Comparison of ENCODE assay signal across 14 cellular contexts in the genomic region with DNA sequence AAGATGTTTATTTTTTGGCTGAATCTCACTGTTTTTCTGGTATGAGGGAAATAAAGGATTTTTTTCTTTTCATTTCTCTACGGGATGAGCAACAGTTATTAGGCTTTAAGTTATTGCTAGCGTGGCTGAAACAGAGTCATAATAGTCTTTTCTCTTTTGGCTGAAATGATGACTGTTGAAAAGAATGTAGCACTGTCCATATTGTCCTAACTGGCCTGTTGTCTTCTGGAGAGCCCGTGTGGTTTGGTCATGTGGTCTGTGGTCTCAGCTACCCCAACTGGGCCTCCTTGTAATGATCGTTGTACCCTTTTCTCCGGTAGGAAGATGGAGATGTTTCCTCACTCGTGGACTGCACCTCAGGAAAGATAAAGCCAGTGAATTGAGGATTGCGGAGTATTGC.
"Had no signal": no experiment of that assay in that cellular context is flagged by ENCODE, and none has a peak within 500 bp of the region (broad histone marks: within the 10 kb centered on the region; RNA-seq: fewer than 3 reads in every experiment).

No MANE protein-coding gene starts in this region.

- DNase-seq: activated B cell treated with CpG ODN at 0.5 μM for 24 hours; activated CD4-positive, alpha-beta T cell treated with anti-CD3 and anti-CD28 coated beads, Interleukin-2, amount 10 ng/mL, durations not matched to agents 24 days and 14 days; activated naive CD4-positive, alpha-beta T cell treated with anti-CD3 and anti-CD28 coated beads, Interleukin-2, amount 50 U/mL, for 16 hours; activated T-cell treated with anti-CD3 and anti-CD28 coated beads for 4 hours; amniotic stem cell; cerebellar nuclear complex; heart right ventricle; islet precursor cell; left lung; mesenchymal stem cell; stimulated activated CD4-positive, alpha-beta T cell treated with anti-CD3 and anti-CD28 coated beads, Interleukin-4, amount 100 ng/mL, for 4 hours; stimulated activated naive CD8-positive, alpha-beta T cell treated with anti-CD3 and anti-CD28 coated beads, Interleukin-15, amount 100 ng/mL, for 72 hours; tibial artery had no signal

- H3K36me3 ChIP-seq: left lung had no signal

- ATAC-seq: heart right ventricle; left lung; stimulated activated naive CD8-positive, alpha-beta T cell treated with anti-CD3 and anti-CD28 coated beads, Interleukin-15, amount 100 ng/mL, for 72 hours had no signal

- H3K27me3 ChIP-seq: esophagus muscularis mucosa, left lung, tibial artery had no signal

- H3K27ac ChIP-seq: left lung had no signal

- H3K9me3 ChIP-seq: esophagus muscularis mucosa, heart right ventricle, left lung, tibial artery had no signal

- H3K4me3 ChIP-seq: esophagus muscularis mucosa, heart right ventricle, left lung, tibial artery had no signal
